ENCODE assay signal across 8 cellular contexts in the genomic region with DNA sequence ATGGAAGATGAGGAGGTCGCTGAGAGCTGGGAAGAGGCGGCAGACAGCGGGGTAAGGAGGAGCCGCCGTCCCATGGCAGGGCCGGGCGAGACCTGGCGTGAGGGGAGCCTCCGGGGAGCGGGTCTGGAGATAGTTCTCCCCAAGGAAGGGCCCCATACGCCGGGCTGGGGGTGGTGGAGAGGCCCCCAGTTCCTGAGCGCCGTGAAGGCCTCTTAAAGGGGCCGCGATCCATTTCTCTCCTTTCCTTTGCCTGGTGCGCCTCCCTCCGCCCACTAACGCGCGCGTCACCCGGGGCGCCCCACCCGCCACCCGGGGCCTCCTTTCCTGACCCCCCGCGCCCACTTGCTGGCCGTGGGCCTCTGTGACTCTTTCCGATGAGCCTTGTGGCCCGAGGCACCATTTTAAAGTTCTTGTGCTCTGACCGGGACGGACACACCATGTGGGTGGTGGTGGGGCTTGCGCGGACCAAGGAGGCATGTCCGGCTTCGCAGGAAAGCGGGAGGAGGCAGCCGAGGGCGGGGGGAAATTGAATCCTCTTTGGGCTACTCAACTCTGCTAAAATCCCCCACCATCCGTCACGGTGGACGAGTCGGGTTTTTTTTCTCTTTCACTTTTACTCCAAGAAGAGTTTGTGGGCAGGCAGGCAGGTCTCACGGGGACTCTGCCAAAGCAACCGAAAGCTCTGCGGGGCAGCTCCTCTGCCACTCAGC. TPM values are rescaled to one million over a fixed set of nuclear protein-coding genes. Genes with fewer than 3 reads are reported as not detected.
DNase-seq lines count a peak whose midpoint lies in the region; ATAC-seq, FAIRE-seq and TF ChIP-seq lines count a peak whose summit lies in the region.

No MANE protein-coding gene starts in this region.

- H3K27ac ChIP-seq in A549, result peak overlapping the region; percentile 96 to 97
- H3K27ac ChIP-seq in right lobe of liver, result peak overlapping the region; percentile 94 to 96 (median 94)

- DNase-seq in A549 (ENCODE audit: low read depth in 1 of 2, low spot score in 1 of 2) (peak; percentile 53 to 86), NCI-H226 (peak; percentile 84), dedifferentiated amniotic fluid mesenchymal stem cell (ENCODE audit: extremely low spot score) (peak; percentile 88), right lobe of liver (peak; percentile 84 to 89 (median 85))
- DNase-seq in activated CD4-positive, alpha-beta T cell treated with anti-CD3 and anti-CD28 coated beads for 24 hours (ENCODE audit: low read depth in 2 of 2), result peak; percentile 67 to 73
- peak; percentile 87 for DNase-seq in stimulated activated CD4-positive, alpha-beta T cell treated with anti-CD3 and anti-CD28 coated beads, Interleukin-4, amount 100 ng/mL, for 24 hours

- peaks cover 41% of the 10 kb centered on the region for H3K4me1 ChIP-seq in A549
- H3K4me1 ChIP-seq in right lobe of liver, result peaks cover 0 to 22% (median 7%) of the 10 kb centered on the region in 4 donors

- TF ChIP-seq CTCF in A549 (IDR thresholded peaks at IDR 0.05) (no peak), right lobe of liver (IDR thresholded peaks at IDR 0.05) (peak in 3 of 4 donors; percentile 4 to 31 (median 10))

- POLR2A ChIA-PET in A549 (lab: Yijun Ruan, JAX), result interaction anchor here (1.1 to 1.3 kb wide), 3 partner anchors 12 to 73 kb away, joined by 3 to 5 read pairs (median 3); a partner anchor contains a TSS

- no peak for TF ChIP-seq EP300 in A549 (IDR thresholded peaks at IDR 0.05)

- H3K4me3 ChIP-seq in A549 (peak overlapping the region; percentile 71), right lobe of liver (peak overlapping the region; percentile 88 to 96 (median 92))

- 3% methylated on average over 23 of the region's 47 CpGs for WGBS in A549 (ENCODE audit: missing lambda C conversion rate)
- WGBS in right lobe of liver (ENCODE audit: insufficient coverage, low coverage, low lambda C conversion rate, missing lambda C conversion rate), result 0% methylated on average over 5 of the region's 47 CpGs

- no peaks in the 10 kb centered on the region for H3K36me3 ChIP-seq in right lobe of liver

- CTCF ChIA-PET in A549 (lab: Yijun Ruan, JAX), result no interaction called here

- H3K27me3 ChIP-seq in right lobe of liver, result no peaks in the 10 kb centered on the region

- peak; percentile 32 for TF ChIP-seq POLR2A in A549 (IDR thresholded peaks at IDR 0.05; ENCODE audit: low read length)
- peak; percentile 84 for TF ChIP-seq POLR2A in right lobe of liver (IDR thresholded peaks at IDR 0.05)

- H3K4me2 ChIP-seq in A549, result peak overlapping the region; percentile 78

- 0 out of 5 replicates have a peak, but pooled peaks have one; percentile 1 to 17 for TF ChIP-seq RAD21 in A549 (conservative IDR thresholded peaks at IDR 0.05 in 1 of 2, IDR thresholded peaks at IDR 0.05 in 1 of 2)

- H3K9me3 ChIP-seq in A549 (no peaks in the 10 kb centered on the region), right lobe of liver (no peaks in the 10 kb centered on the region)

- ATAC-seq in A549 (peak; percentile 86 to 92), GM18508 (IDR thresholded peaks at IDR 0.05; ENCODE audit: insufficient read depth, unreplicated experiment) (peak; percentile 45), HG02973 (IDR thresholded peaks at IDR 0.05; ENCODE audit: unreplicated experiment) (peak; percentile 54), right lobe of liver (peak; percentile 79 to 90 (median 86))

- intact Hi-C loops in right lobe of liver (cut with DNase I), result loop anchor here in 1 of 2 donors (10.0 kb wide), 1 partner anchor 293 kb away; a partner anchor contains a TSS

- no peak for FAIRE-seq in A549 (lab: Jason Lieb, UNC)

TF ChIP-seq in A549, 52 proteins besides CTCF, POLR2A, EP300 and RAD21 (continues in another document):
- TF ChIP-seq, protein P1, sequence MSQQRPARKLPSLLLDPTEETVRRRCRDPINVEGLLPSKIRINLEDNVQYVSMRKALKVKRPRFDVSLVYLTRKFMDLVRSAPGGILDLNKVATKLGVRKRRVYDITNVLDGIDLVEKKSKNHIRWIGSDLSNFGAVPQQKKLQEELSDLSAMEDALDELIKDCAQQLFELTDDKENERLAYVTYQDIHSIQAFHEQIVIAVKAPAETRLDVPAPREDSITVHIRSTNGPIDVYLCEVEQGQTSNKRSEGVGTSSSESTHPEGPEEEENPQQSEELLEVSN (IDR thresholded peaks at IDR 0.05; ENCODE audit: borderline replicate concordance, low read depth), result peak; percentile 48; the same call in 1 of the 2 replicates
- no peak for TF ChIP-seq RNF2 (IDR thresholded peaks at IDR 0.05; ENCODE audit: borderline replicate concordance, low read depth)
- TF ChIP-seq, protein P2, sequence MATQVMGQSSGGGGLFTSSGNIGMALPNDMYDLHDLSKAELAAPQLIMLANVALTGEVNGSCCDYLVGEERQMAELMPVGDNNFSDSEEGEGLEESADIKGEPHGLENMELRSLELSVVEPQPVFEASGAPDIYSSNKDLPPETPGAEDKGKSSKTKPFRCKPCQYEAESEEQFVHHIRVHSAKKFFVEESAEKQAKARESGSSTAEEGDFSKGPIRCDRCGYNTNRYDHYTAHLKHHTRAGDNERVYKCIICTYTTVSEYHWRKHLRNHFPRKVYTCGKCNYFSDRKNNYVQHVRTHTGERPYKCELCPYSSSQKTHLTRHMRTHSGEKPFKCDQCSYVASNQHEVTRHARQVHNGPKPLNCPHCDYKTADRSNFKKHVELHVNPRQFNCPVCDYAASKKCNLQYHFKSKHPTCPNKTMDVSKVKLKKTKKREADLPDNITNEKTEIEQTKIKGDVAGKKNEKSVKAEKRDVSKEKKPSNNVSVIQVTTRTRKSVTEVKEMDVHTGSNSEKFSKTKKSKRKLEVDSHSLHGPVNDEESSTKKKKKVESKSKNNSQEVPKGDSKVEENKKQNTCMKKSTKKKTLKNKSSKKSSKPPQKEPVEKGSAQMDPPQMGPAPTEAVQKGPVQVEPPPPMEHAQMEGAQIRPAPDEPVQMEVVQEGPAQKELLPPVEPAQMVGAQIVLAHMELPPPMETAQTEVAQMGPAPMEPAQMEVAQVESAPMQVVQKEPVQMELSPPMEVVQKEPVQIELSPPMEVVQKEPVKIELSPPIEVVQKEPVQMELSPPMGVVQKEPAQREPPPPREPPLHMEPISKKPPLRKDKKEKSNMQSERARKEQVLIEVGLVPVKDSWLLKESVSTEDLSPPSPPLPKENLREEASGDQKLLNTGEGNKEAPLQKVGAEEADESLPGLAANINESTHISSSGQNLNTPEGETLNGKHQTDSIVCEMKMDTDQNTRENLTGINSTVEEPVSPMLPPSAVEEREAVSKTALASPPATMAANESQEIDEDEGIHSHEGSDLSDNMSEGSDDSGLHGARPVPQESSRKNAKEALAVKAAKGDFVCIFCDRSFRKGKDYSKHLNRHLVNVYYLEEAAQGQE (IDR thresholded peaks at IDR 0.05), result no peak
- TF ChIP-seq, protein P3, sequence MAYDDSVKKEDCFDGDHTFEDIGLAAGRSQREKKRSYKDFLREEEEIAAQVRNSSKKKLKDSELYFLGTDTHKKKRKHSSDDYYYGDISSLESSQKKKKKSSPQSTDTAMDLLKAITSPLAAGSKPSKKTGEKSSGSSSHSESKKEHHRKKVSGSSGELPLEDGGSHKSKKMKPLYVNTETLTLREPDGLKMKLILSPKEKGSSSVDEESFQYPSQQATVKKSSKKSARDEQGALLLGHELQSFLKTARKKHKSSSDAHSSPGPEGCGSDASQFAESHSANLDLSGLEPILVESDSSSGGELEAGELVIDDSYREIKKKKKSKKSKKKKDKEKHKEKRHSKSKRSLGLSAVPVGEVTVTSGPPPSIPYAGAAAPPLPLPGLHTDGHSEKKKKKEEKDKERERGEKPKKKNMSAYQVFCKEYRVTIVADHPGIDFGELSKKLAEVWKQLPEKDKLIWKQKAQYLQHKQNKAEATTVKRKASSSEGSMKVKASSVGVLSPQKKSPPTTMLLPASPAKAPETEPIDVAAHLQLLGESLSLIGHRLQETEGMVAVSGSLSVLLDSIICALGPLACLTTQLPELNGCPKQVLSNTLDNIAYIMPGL (CRISPR knock-in tag; IDR thresholded peaks at IDR 0.05; ENCODE audit: borderline replicate concordance), result no peak
- no peak for TF ChIP-seq EHF (CRISPR knock-in tag; IDR thresholded peaks at IDR 0.05)
- peak; percentile 60; the same call in 1 of the 2 replicates for TF ChIP-seq PHF8 (IDR thresholded peaks at IDR 0.05; ENCODE audit: borderline replicate concordance, low read depth)
- TF ChIP-seq HOXB5 (CRISPR knock-in tag; IDR thresholded peaks at IDR 0.05), result no peak; the same call in 1 of the 2 replicates
- no peak for TF ChIP-seq ZNF302 (CRISPR knock-in tag; IDR thresholded peaks at IDR 0.05)
- TF ChIP-seq TP53 (CRISPR knock-in tag; IDR thresholded peaks at IDR 0.05), result no peak
- no peak for TF ChIP-seq FOSB (CRISPR knock-in tag; IDR thresholded peaks at IDR 0.05)
- TF ChIP-seq, protein P4, sequence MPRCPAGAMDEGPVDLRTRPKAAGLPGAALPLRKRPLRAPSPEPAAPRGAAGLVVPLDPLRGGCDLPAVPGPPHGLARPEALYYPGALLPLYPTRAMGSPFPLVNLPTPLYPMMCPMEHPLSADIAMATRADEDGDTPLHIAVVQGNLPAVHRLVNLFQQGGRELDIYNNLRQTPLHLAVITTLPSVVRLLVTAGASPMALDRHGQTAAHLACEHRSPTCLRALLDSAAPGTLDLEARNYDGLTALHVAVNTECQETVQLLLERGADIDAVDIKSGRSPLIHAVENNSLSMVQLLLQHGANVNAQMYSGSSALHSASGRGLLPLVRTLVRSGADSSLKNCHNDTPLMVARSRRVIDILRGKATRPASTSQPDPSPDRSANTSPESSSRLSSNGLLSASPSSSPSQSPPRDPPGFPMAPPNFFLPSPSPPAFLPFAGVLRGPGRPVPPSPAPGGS (IDR thresholded peaks at IDR 0.05), result peak; percentile 59; the same call in 1 of the 3 replicates
- no peak for TF ChIP-seq HOXA7 (CRISPR knock-in tag; IDR thresholded peaks at IDR 0.05)
- no peak for TF ChIP-seq EHMT2 (IDR thresholded peaks at IDR 0.05; ENCODE audit: low read depth)
- no peak for TF ChIP-seq JUNB (IDR thresholded peaks at IDR 0.05)

RNA-seq across cellular contexts. Expression of a gene that starts 0.4 kb away (rescaled TPM):
- polyA plus RNA-seq in A549 (2011; rRNA removed) (56.8 and 62.9 TPM in 2 replicates), A549 (2017; fragmentation: RNase III; extraction: RNeasy Plus Mini Kit Qiagen cat#74134 plus additional on column Dnase treatment) (88.9 to 91.9 TPM (median 90.7 TPM) in 3 replicates)
- 79.0 and 90.2 TPM in 2 replicates for polyA plus RNA-seq in A549 (2012; cell fraction: cytosol; rRNA removed)
- 56.6 and 57.2 TPM in 2 replicates for polyA plus RNA-seq in A549 (2012; cell fraction: nucleus; rRNA removed)
- 53.5 and 66.2 TPM in 2 replicates for polyA minus RNA-seq in A549 (2011; rRNA and poly(A)+ RNA removed)
- total RNA-seq in right lobe of liver, result 10 to 100 TPM; 41.4 to 57.8 (median 47.5) TPM

RNA-seq across cellular contexts. Expression of a gene that starts 15.1 kb away (rescaled TPM):
- polyA plus RNA-seq in A549 (2011; rRNA removed) (12.4 and 14.0 TPM in 2 replicates), A549 (2017; fragmentation: RNase III; extraction: RNeasy Plus Mini Kit Qiagen cat#74134 plus additional on column Dnase treatment) (4.7 to 5.8 TPM (median 5.4 TPM) in 3 replicates)
- 6.0 and 7.3 TPM in 2 replicates for polyA plus RNA-seq in A549 (2012; cell fraction: cytosol; rRNA removed)
- 7.7 and 11.4 TPM in 2 replicates for polyA plus RNA-seq in A549 (2012; cell fraction: nucleus; rRNA removed)
- polyA minus RNA-seq in A549 (2011; rRNA and poly(A)+ RNA removed), result 21.1 and 23.2 TPM in 2 replicates
- 10 to 100 TPM in 3 of 6 experiments, 1 to 10 TPM in 3; 7.9 to 14.1 (median 10.2) TPM for total RNA-seq in right lobe of liver

Comparison
In these comparisons a context has a peak if more than half of its experiments do, and no peak if none do; other contexts are left out.
1. Peak in every context shown above with its lines: DNase-seq, ATAC-seq, H3K4me3 ChIP-seq and H3K27ac ChIP-seq.